30 cellular contexts compared by ENCODE assay signal in the genomic region with DNA sequence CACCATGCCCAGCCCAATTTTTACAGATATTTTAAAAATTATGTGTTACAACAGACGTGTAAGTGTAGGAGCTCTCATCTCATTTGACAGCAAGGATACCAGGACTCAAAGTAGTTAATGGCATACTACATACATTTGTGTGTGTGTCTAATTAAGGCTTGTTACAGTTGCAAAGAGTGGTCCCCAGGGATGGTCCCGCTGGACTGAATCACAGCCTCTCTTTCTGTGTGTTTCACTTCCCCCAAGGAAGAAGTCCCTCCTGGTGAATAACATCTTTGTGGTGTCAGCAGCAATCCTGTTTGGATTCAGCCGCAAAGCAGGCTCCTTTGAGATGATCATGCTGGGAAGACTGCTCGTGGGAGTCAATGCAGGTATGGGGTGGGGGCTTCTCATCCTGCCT. TPM values are rescaled to one million over a fixed set of nuclear protein-coding genes. Genes with fewer than 3 reads are reported as not detected.
"Had no signal": no experiment of that assay in that cellular context is flagged by ENCODE, and none has a peak within 500 bp of the region (broad histone marks: within the 10 kb centered on the region; RNA-seq: fewer than 3 reads in every experiment).

No MANE protein-coding gene starts in this region.

- FAIRE-seq: pancreas had no signal

- DNase-seq: activated CD4-positive, alpha-beta memory T cell treated with anti-CD3 and anti-CD28 coated beads for 36 hours; activated CD4-positive, alpha-beta T cell treated with anti-CD3 and anti-CD28 coated beads, Interleukin-2, amount 10 ng/mL, durations not matched to agents 24 days and 14 days; activated CD4-positive, CD25-positive, alpha-beta regulatory T cell treated with anti-CD3 and anti-CD28 coated beads, Interleukin-2, amount 50 U/mL, for 72 hours; activated CD8-positive, alpha-beta memory T cell treated with anti-CD3 and anti-CD28 coated beads, Interleukin-2, amount 50 U/mL, for 4 hours; activated effector memory CD4-positive, alpha-beta T cell treated with anti-CD3 and anti-CD28 coated beads, Interleukin-2, amount 50 U/mL, for 16 hours; activated naive CD4-positive, alpha-beta T cell treated with anti-CD3 and anti-CD28 coated beads for 36 hours; activated naive CD8-positive, alpha-beta T cell treated with anti-CD3 and anti-CD28 coated beads for 36 hours; activated T-cell treated with anti-CD3 and anti-CD28 coated beads, Interleukin-2, amount 50 U/mL, for 1 hour; adrenal gland; aorta; dorsolateral prefrontal cortex; effector memory CD4-positive, alpha-beta T cell; gastrocnemius medialis; hypothalamus; immature natural killer cell; naive thymus-derived CD4-positive, alpha-beta T cell; pancreas; retina; stimulated activated CD4-positive, alpha-beta T cell treated with anti-CD3 and anti-CD28 coated beads, Interleukin-4, amount 100 ng/mL, for 24 hours; stimulated activated naive B cell treated with anti-CD40 and anti-IgM and Interleukin-4, amounts not matched to agents 10 μg/mL and 1 μg/mL and 100 μg/mL, for 72 hours; stomach; T1000; tibial artery; upper lobe of right lung had no signal

- ATAC-seq: gastrocnemius medialis; naive thymus-derived CD4-positive, alpha-beta T cell; pancreas; sciatic nerve; upper lobe of right lung had no signal

- H3K27ac ChIP-seq: adrenal gland, cardiac muscle cell, coronary artery, dorsolateral prefrontal cortex, gastrocnemius medialis, pancreas, prostate gland, skin epidermis, stomach, suprapubic skin, tibial artery, upper lobe of right lung had no signal

- H3K4me3 ChIP-seq: adrenal gland, cardiac muscle cell, coronary artery, dorsolateral prefrontal cortex, gastrocnemius medialis, pancreas, prostate gland, skin epidermis, stomach, suprapubic skin, tibial artery, upper lobe of right lung had no signal

- H3K27me3 ChIP-seq: adrenal gland, cardiac muscle cell, dorsolateral prefrontal cortex, gastrocnemius medialis, pancreas, stomach, suprapubic skin, tibial artery, upper lobe of right lung had no signal

- H3K36me3 ChIP-seq: prostate gland, upper lobe of right lung had no signal

- H3K9me3 ChIP-seq: adrenal gland, gastrocnemius medialis, pancreas, prostate gland, stomach, suprapubic skin, tibial artery, upper lobe of right lung had no signal

- H3K4me1 ChIP-seq: adrenal gland, pancreas, prostate gland, stomach, suprapubic skin, tibial artery, upper lobe of right lung had no signal

RNA-seq across cellular contexts. Expression of a gene that starts 36.1 kb away (rescaled TPM):
- polyA plus RNA-seq: naive thymus-derived CD4-positive, alpha-beta T cell had no signal
